Comparison of ENCODE assay signal across 8 cellular contexts in genomic region chr22:21641417-21641794, GRCh38. TPM values are rescaled to one million over a fixed set of nuclear protein-coding genes. Genes with fewer than 3 reads are reported as not detected.
DNase-seq lines count a peak whose midpoint lies in the region; ATAC-seq and TF ChIP-seq lines count a peak whose summit lies in the region.

No MANE protein-coding gene starts in this region.

- H3K36me3 ChIP-seq in OCI-LY1 (ENCODE audit: insufficient read depth, low read length) = peaks cover 25% of the 10 kb centered on the region
- peaks cover 0 to 6% (median 0%) of the 10 kb centered on the region in 5 donors for H3K36me3 ChIP-seq in subcutaneous abdominal adipose tissue (ENCODE audit: control insufficient read depth in 5 of 5, insufficient read depth in 5 of 5, low read length in 5 of 5)

- no peaks in the 10 kb centered on the region for H3K9me3 Mint-ChIP-seq in Calu3 (ENCODE audit: low read depth, unreplicated experiment)
- H3K9me3 Mint-ChIP-seq in central memory CD8-positive, alpha-beta T cell = no peaks in the 10 kb centered on the region

- H3K4me1 ChIP-seq in OCI-LY1 (ENCODE audit: insufficient read depth, low read length, severe bottlenecking) (peaks cover 24% of the 10 kb centered on the region), subcutaneous abdominal adipose tissue (ENCODE audit: control insufficient read depth in 5 of 5, insufficient read depth in 5 of 5, low read length in 5 of 5) (peaks cover 2 to 26% (median 22%) of the 10 kb centered on the region in 5 donors)

- intact Hi-C loops in Calu3 (cut with micrococcal nuclease; ENCODE audit: unreplicated experiment) (no loop called here), left colon (cut with DNase I, micrococcal nuclease) (no loop called here)

- H3K4me2 ChIP-seq in OCI-LY1 (ENCODE audit: low read length) = peak overlapping the region; percentile 80

- DNase-seq in Calu3 (peak; percentile 68), left colon (peak; percentile 45 to 53), COR-L47 (lab: John Stamatoyannopoulos, UW) (no peak)
- DNase-seq in central memory CD8-positive, alpha-beta T cell (ENCODE audit: low spot score in 2 of 2) = no peak

- peaks cover 58% of the 10 kb centered on the region for H3K36me3 Mint-ChIP-seq in Calu3 (ENCODE audit: insufficient read depth, unreplicated experiment)
- H3K36me3 Mint-ChIP-seq in central memory CD8-positive, alpha-beta T cell (ENCODE audit: insufficient read depth) = peaks cover 16% of the 10 kb centered on the region

- no peak overlapping the region for H2AFZ ChIP-seq in OCI-LY1 (ENCODE audit: low read length)

- peak overlapping the region; percentile 94 for H3K4me3 Mint-ChIP-seq in Calu3 (ENCODE audit: low read depth, unreplicated experiment)
- peak overlapping the region; percentile 72 for H3K4me3 Mint-ChIP-seq in central memory CD8-positive, alpha-beta T cell

- TF ChIP-seq CTCF in Calu3 (IDR thresholded peaks at IDR 0.05; ENCODE audit: unreplicated experiment) (peak; percentile 57), OCI-LY1 (IDR thresholded peaks at IDR 0.05; ENCODE audit: low read length) (no peak)

- H3K4me1 Mint-ChIP-seq in Calu3 (ENCODE audit: low read depth, unreplicated experiment) = peaks cover 29% of the 10 kb centered on the region
- H3K4me1 Mint-ChIP-seq in central memory CD8-positive, alpha-beta T cell = peaks cover 25% of the 10 kb centered on the region

- H3K27ac Mint-ChIP-seq in Calu3 (ENCODE audit: unreplicated experiment) = peak overlapping the region; percentile 98
- peak overlapping the region; percentile 63 for H3K27ac Mint-ChIP-seq in central memory CD8-positive, alpha-beta T cell (ENCODE audit: low read depth)

- no peaks in the 10 kb centered on the region for H3K9me2 ChIP-seq in OCI-LY1 (ENCODE audit: low read depth, low read length)

- CTCF ChIA-PET in Calu3 (lab: Charles Lee) = interaction anchor here (0.6 to 3.0 kb wide), 9 partner anchors 10 to 756 kb away, joined by 3 to 42 read pairs (median 4); partner anchors contain the start of gene YDJC

- peaks cover 4% of the 10 kb centered on the region; the same call in 1 of the 2 replicates for H3K79me2 ChIP-seq in OCI-LY1 (ENCODE audit: insufficient read depth, low read length)

- no peaks in the 10 kb centered on the region for H4K20me1 ChIP-seq in OCI-LY1 (ENCODE audit: insufficient read depth, low read length)

- H3K27me3 ChIP-seq in OCI-LY1 (ENCODE audit: insufficient read depth, low read length) (no peaks in the 10 kb centered on the region), subcutaneous abdominal adipose tissue (ENCODE audit: control insufficient read depth in 5 of 5, insufficient read depth in 4 of 5, low read length in 5 of 5) (no peaks in the 10 kb centered on the region)

- peak overlapping the region; percentile 80 for H3K4me3 ChIP-seq in OCI-LY1 (ENCODE audit: low read depth, low read length, poor library complexity, severe bottlenecking)
- H3K4me3 ChIP-seq in subcutaneous abdominal adipose tissue (ENCODE audit: low read depth in 1 of 5, low read length in 5 of 5) = peak overlapping the region; percentile 42 to 78 (median 73)

- H3K27ac ChIP-seq in OCI-LY1 (ENCODE audit: low read depth, low read length, poor library complexity, severe bottlenecking) (no peak overlapping the region), subcutaneous abdominal adipose tissue (ENCODE audit: low read depth, low read length) (peak overlapping the region; percentile 52)

- H3K27me3 Mint-ChIP-seq in Calu3 (ENCODE audit: unreplicated experiment) = no peaks in the 10 kb centered on the region
- no peaks in the 10 kb centered on the region for H3K27me3 Mint-ChIP-seq in central memory CD8-positive, alpha-beta T cell

- H3K9me3 ChIP-seq in OCI-LY1 (ENCODE audit: low read length) = no peaks in the 10 kb centered on the region
- H3K9me3 ChIP-seq in subcutaneous abdominal adipose tissue (ENCODE audit: control insufficient read depth in 5 of 5, low read length in 5 of 5) = no peaks in the 10 kb centered on the region

- no peaks in the 10 kb centered on the region for H3F3A ChIP-seq in OCI-LY1 (ENCODE audit: insufficient read depth, low read length)

- ATAC-seq in GM21619 (IDR thresholded peaks at IDR 0.05; ENCODE audit: unreplicated experiment) (peak; percentile 9), left colon (peak; percentile 38), GM18520 (IDR thresholded peaks at IDR 0.05; ENCODE audit: unreplicated experiment) (no peak)
- no peak for ATAC-seq in central memory CD8-positive, alpha-beta T cell (replicated peaks; ENCODE audit: extremely low read depth, poor library complexity, severe bottlenecking)

- TSS peak; percentile 96 for BruUV-seq in Calu3 (replicated peaks; lab: Mats Ljungman, UMichigan)

- H3K9ac ChIP-seq in OCI-LY1 (ENCODE audit: low read length) (peak overlapping the region; percentile 78), subcutaneous abdominal adipose tissue (ENCODE audit: low read length in 5 of 5) (peak overlapping the region in 3 of 5 donors; percentile 33 to 81 (median 76))

RNA-seq across cellular contexts. Expression of gene SDF2L1, which starts 0.7 kb away (rescaled TPM):
- 87.0 and 88.2 TPM in 2 replicates for total RNA-seq in Calu3 (2022)
- total RNA-seq in left colon = 10 to 100 TPM; 29.0 to 46.5 TPM

RNA-seq across cellular contexts. Expression of gene CCDC116, which starts 8.8 kb away (rescaled TPM):
- total RNA-seq in Calu3 (2022) (0.17 TPM in 1 of 2 replicates, not detected in the other), left colon (under 1 TPM; 0.49 to 0.53 TPM)

RNA-seq across cellular contexts. Expression of gene YDJC, which starts 11.6 kb away (rescaled TPM):
- total RNA-seq in Calu3 (2022) (57.9 and 64.2 TPM in 2 replicates), left colon (10 to 100 TPM; 18.9 to 23.2 TPM)

RNA-seq across cellular contexts. Expression of gene PPIL2, which starts 24.4 kb away (rescaled TPM):
- total RNA-seq in Calu3 (2022) (46.9 and 50.5 TPM in 2 replicates), left colon (10 to 100 TPM; 48.0 to 60.5 TPM)

Comparison
In these comparisons a context has a peak if more than half of its experiments do, and no peak if none do; other contexts are left out.
1. DNase-seq: peak in Calu3 (single experiment) and left colon (2 of 2); none in central memory CD8-positive, alpha-beta T cell (0 of 2) and COR-L47 (single experiment).
2. ATAC-seq: peak in GM21619 (single experiment) and left colon (single experiment); none in central memory CD8-positive, alpha-beta T cell (single experiment) and GM18520 (single experiment).